1 cellular context compared by ENCODE assay signal in genomic region chr11:32456864-32457263, GRCh38.
TF ChIP-seq lines count a peak whose summit lies in the region.

No MANE protein-coding gene starts in this region.

TF ChIP-seq in K562, 482 proteins besides CTCF, POLR2A, EP300 and RAD21 (continued from another document):
- no peak for TF ChIP-seq ZBTB40 (IDR thresholded peaks at IDR 0.05)
- no peak for TF ChIP-seq ZBTB40 (CRISPR knock-in tag; IDR thresholded peaks at IDR 0.05)
- no peak for TF ChIP-seq TCF7 (IDR thresholded peaks at IDR 0.05; ENCODE audit: borderline replicate concordance)
- peak in 1 of 2 experiments; percentile 39; a peak in 1 of 4 replicates for TF ChIP-seq KDM1A (IDR thresholded peaks at IDR 0.05)
- TF ChIP-seq RBM25 (IDR thresholded peaks at IDR 0.05; ENCODE audit: low read depth, low read length, severe bottlenecking) = peak; percentile 89
